In the genomic region with DNA sequence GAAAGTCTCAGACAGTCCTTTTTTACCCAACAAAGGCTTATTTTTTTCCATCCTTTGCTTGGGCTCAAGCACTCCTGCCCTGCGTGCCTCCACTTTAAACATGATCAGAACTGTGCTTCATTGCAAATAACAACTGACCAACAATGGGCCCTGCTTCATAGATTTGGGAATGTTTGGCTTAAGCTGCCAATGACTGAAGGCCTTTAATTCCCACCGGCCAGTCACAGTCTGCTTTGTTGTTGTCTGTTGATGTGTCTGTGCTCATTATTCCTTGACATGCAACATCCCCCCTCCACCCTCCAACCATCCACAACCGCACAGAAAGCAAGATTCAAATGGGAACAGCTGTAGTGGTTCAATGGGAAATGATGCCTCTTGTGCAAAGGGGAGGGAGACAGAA, we compare ENCODE assay signal across 28 cellular contexts. TPM values are rescaled to one million over a fixed set of nuclear protein-coding genes. Genes with fewer than 3 reads are reported as not detected.
"Had no signal": no experiment of that assay in that cellular context is flagged by ENCODE, and none has a peak within 500 bp of the region (broad histone marks: within the 10 kb centered on the region; RNA-seq: fewer than 3 reads in every experiment).

No MANE protein-coding gene starts in this region.

- H3K4me3 ChIP-seq: ascending aorta, cardiac muscle cell, Peyer's patch, SJCRH30 had no signal

- ATAC-seq: activated naive CD4-positive, alpha-beta T cell treated with anti-CD3 and anti-CD28 coated beads, Interleukin-2, amount 50 U/mL, for 72 hours; activated naive CD8-positive, alpha-beta T cell treated with anti-CD3 and anti-CD28 coated beads, Interleukin-2, amount 50 U/mL, for 24 hours; activated T-cell treated with anti-CD3 and anti-CD28 coated beads, Interleukin-2, amount 50 U/mL, for 4 hours; SK-N-SH treated with all-trans-retinoic acid at 6 μM for 48 hours had no signal

- H3K27me3 ChIP-seq: ascending aorta, brain microvascular endothelial cell, Peyer's patch, SJCRH30 had no signal

- H3K36me3 Mint-ChIP-seq: WTC11 had no signal

- H3K27ac ChIP-seq: ascending aorta, brain microvascular endothelial cell, cardiac muscle cell, Peyer's patch, RWPE1, SJCRH30 had no signal

- H3K4me1 ChIP-seq: ascending aorta, Peyer's patch, SJCRH30 had no signal

- H3K4me3 Mint-ChIP-seq: activated CD4-positive, alpha-beta memory T cell treated with anti-CD3 and anti-CD28 coated beads for 36 hours; activated naive CD8-positive, alpha-beta T cell treated with anti-CD3 and anti-CD28 coated beads, Interleukin-2, amount 50 U/mL, for 24 hours; activated T-cell treated with anti-CD3 and anti-CD28 coated beads, Interleukin-2, amount 50 U/mL, for 4 hours; WTC11 had no signal

- H3K27ac Mint-ChIP-seq: activated CD4-positive, alpha-beta memory T cell treated with anti-CD3 and anti-CD28 coated beads for 36 hours; activated naive CD4-positive, alpha-beta T cell treated with anti-CD3 and anti-CD28 coated beads, Interleukin-2, amount 50 U/mL, for 72 hours; activated naive CD8-positive, alpha-beta T cell treated with anti-CD3 and anti-CD28 coated beads, Interleukin-2, amount 50 U/mL, for 24 hours; WTC11 had no signal

- H3K4me1 Mint-ChIP-seq: activated naive CD8-positive, alpha-beta T cell treated with anti-CD3 and anti-CD28 coated beads, Interleukin-2, amount 50 U/mL, for 24 hours had no signal

- H3K9me3 ChIP-seq: ascending aorta, Peyer's patch, SJCRH30 had no signal

- H3K9me3 Mint-ChIP-seq: activated CD4-positive, alpha-beta memory T cell treated with anti-CD3 and anti-CD28 coated beads for 36 hours; activated naive CD4-positive, alpha-beta T cell treated with anti-CD3 and anti-CD28 coated beads, Interleukin-2, amount 50 U/mL, for 72 hours; activated naive CD8-positive, alpha-beta T cell treated with anti-CD3 and anti-CD28 coated beads, Interleukin-2, amount 50 U/mL, for 24 hours; activated T-cell treated with anti-CD3 and anti-CD28 coated beads, Interleukin-2, amount 50 U/mL, for 4 hours; WTC11 had no signal

- DNase-seq: activated CD4-positive, alpha-beta memory T cell treated with anti-CD3 and anti-CD28 coated beads for 36 hours; activated CD4-positive, alpha-beta T cell treated with anti-CD3 and anti-CD28 coated beads for 48 hours; activated CD4-positive, CD25-positive, alpha-beta regulatory T cell treated with anti-CD3 and anti-CD28 coated beads, Interleukin-2, amount 50 U/mL, for 72 hours; activated CD8-positive, alpha-beta memory T cell treated with anti-CD3 and anti-CD28 coated beads for 24 hours; activated effector memory CD4-positive, alpha-beta T cell treated with anti-CD3 and anti-CD28 coated beads, Interleukin-2, amount 50 U/mL, for 16 hours; activated naive CD4-positive, alpha-beta T cell treated with Interleukin-2 at 50 U/mL for 16 hours; activated naive CD8-positive, alpha-beta T cell treated with anti-CD3 and anti-CD28 coated beads, Interleukin-2, amount 50 U/mL, for 24 hours; activated T-cell treated with anti-CD3 and anti-CD28 coated beads, Interleukin-2, amount 50 U/mL, for 4 hours; amniotic stem cell; brain microvascular endothelial cell; KG1; NCI-H1048; NCI-H1930; NCI-H2171; NCI-H345; NCI-H510A; NCI-H69; Peyer's patch; Right ventricle myocardium superior; SJCRH30; SW 1271 had no signal

- H3K36me3 ChIP-seq: ascending aorta, brain microvascular endothelial cell, cardiac muscle cell, Peyer's patch, SJCRH30 had no signal

RNA-seq across cellular contexts. Expression of gene PAX6, which starts 23.1 kb away (rescaled TPM):
- total RNA-seq: activated CD4-positive, alpha-beta memory T cell treated with anti-CD3 and anti-CD28 coated beads for 36 hours; activated T-cell treated with anti-CD3 and anti-CD28 coated beads, Interleukin-2, amount 50 U/mL, for 4 hours; ascending aorta; Right ventricle myocardium superior; T-helper 1 cell treated with Interleukin-12 subunit alpha and Interleukin-12 subunit beta and Interleukin-4 antibody, amounts not matched to agents 30 ng/mL and 1 ng/mL, for 36 hours had no signal
